17 cellular contexts compared by ENCODE assay signal in genomic region chr4:110793381-110793801, GRCh38.
A peak's percentile ranks its signal among the peaks of the same experiment; 100 is the strongest.
DNase-seq lines count a peak whose midpoint lies in the region; TF ChIP-seq lines count a peak whose summit lies in the region.
"Had no signal": no experiment of that assay in that cellular context is flagged by ENCODE, and none has a peak within 500 bp of the region (broad histone marks: within the 10 kb centered on the region; RNA-seq: fewer than 3 reads in every experiment).

No MANE protein-coding gene starts in this region.

- H3K9me3 Mint-ChIP-seq in neural progenitor cell: no peaks in the 10 kb centered on the region
- H3K9me3 Mint-ChIP-seq: activated naive CD8-positive, alpha-beta T cell treated with anti-CD3 and anti-CD28 coated beads, Interleukin-2, amount 50 U/mL, for 24 hours; activated T-helper 17 cell treated with anti-CD3 and anti-CD28 coated beads, Interleukin-2, amount 50 U/mL, for 72 hours; H9 had no signal

- H3K9ac ChIP-seq in neural progenitor cell (no peak overlapping the region), Karpas-422 (ENCODE audit: low read length) (no peak overlapping the region)

- no peak overlapping the region for H2AFZ ChIP-seq in neural progenitor cell (replicated peaks)
- H2AFZ ChIP-seq in Karpas-422 (ENCODE audit: low read length): no peak overlapping the region

- no peaks in the 10 kb centered on the region for H4K20me1 ChIP-seq in neural progenitor cell (ENCODE audit: low read depth)
- no peaks in the 10 kb centered on the region for H4K20me1 ChIP-seq in Karpas-422 (ENCODE audit: insufficient read depth, low read depth, low read length)

- H3K79me2 ChIP-seq in neural progenitor cell (ENCODE audit: low read depth) (no peaks in the 10 kb centered on the region), Karpas-422 (ENCODE audit: low read length) (no peaks in the 10 kb centered on the region)

- peak overlapping the region; percentile 88 for H3K27ac ChIP-seq in neural progenitor cell
- H3K27ac ChIP-seq in Karpas-422 (ENCODE audit: low read length): no peak overlapping the region
- H3K27ac ChIP-seq: esophagus squamous epithelium, right atrium auricular region, upper lobe of right lung had no signal

- peaks cover 25% of the 10 kb centered on the region for H3K4me1 Mint-ChIP-seq in neural progenitor cell
- H3K4me1 Mint-ChIP-seq: activated naive CD8-positive, alpha-beta T cell treated with anti-CD3 and anti-CD28 coated beads, Interleukin-2, amount 50 U/mL, for 24 hours; activated T-helper 17 cell treated with anti-CD3 and anti-CD28 coated beads, Interleukin-2, amount 50 U/mL, for 72 hours; central memory CD8-positive, alpha-beta T cell had no signal

- H3K4me3 Mint-ChIP-seq in neural progenitor cell: no peak overlapping the region
- H3K4me3 Mint-ChIP-seq: activated naive CD8-positive, alpha-beta T cell treated with anti-CD3 and anti-CD28 coated beads, Interleukin-2, amount 50 U/mL, for 24 hours; activated T-helper 17 cell treated with anti-CD3 and anti-CD28 coated beads, Interleukin-2, amount 50 U/mL, for 72 hours; central memory CD8-positive, alpha-beta T cell had no signal

- H3K4me2 ChIP-seq in neural progenitor cell (peak overlapping the region; percentile 73), Karpas-422 (ENCODE audit: low read depth, low read length, poor library complexity, severe bottlenecking) (no peak overlapping the region)

- no peak for TF ChIP-seq CTCF in neural progenitor cell (IDR thresholded peaks at IDR 0.05)

- H3K27me3 ChIP-seq in MG63: no peaks in the 10 kb centered on the region
- no peaks in the 10 kb centered on the region for H3K27me3 ChIP-seq in neural progenitor cell
- H3K27me3 ChIP-seq in Karpas-422 (ENCODE audit: low read length): no peaks in the 10 kb centered on the region
- H3K27me3 ChIP-seq: esophagus squamous epithelium, right atrium auricular region, upper lobe of right lung had no signal

- H3K36me3 Mint-ChIP-seq in neural progenitor cell: no peaks in the 10 kb centered on the region

- peaks cover 22% of the 10 kb centered on the region for H3F3A ChIP-seq in neural progenitor cell (ENCODE audit: low read depth)

- H3K36me3 ChIP-seq in MG63 (no peaks in the 10 kb centered on the region), neural progenitor cell (no peaks in the 10 kb centered on the region), Karpas-422 (ENCODE audit: insufficient read depth, low read length) (no peaks in the 10 kb centered on the region)
- H3K36me3 ChIP-seq: esophagus squamous epithelium, right atrium auricular region, upper lobe of right lung had no signal

- H3K4me3 ChIP-seq in MG63 (no peak overlapping the region), neural progenitor cell (no peak overlapping the region), Karpas-422 (ENCODE audit: low read length) (no peak overlapping the region)
- H3K4me3 ChIP-seq: esophagus squamous epithelium, right atrium auricular region, upper lobe of right lung had no signal

- H3K9me2 ChIP-seq in Karpas-422 (replicated peaks; ENCODE audit: insufficient read depth, low read length): no peaks in the 10 kb centered on the region

- H3K9me3 ChIP-seq in MG63 (no peaks in the 10 kb centered on the region), neural progenitor cell (ENCODE audit: low read depth) (no peaks in the 10 kb centered on the region), Karpas-422 (ENCODE audit: low read length) (no peaks in the 10 kb centered on the region)
- H3K9me3 ChIP-seq: esophagus squamous epithelium, right atrium auricular region, upper lobe of right lung had no signal

- no peak overlapping the region for H3K27ac Mint-ChIP-seq in neural progenitor cell
- H3K27ac Mint-ChIP-seq: activated naive CD8-positive, alpha-beta T cell treated with anti-CD3 and anti-CD28 coated beads, Interleukin-2, amount 50 U/mL, for 24 hours; activated T-helper 17 cell treated with anti-CD3 and anti-CD28 coated beads, Interleukin-2, amount 50 U/mL, for 72 hours had no signal

- H3K4me1 ChIP-seq in neural progenitor cell (peaks cover 61% of the 10 kb centered on the region), Karpas-422 (ENCODE audit: low read length) (no peaks in the 10 kb centered on the region)
- H3K4me1 ChIP-seq: esophagus squamous epithelium, right atrium auricular region, upper lobe of right lung had no signal

- peaks cover 3% of the 10 kb centered on the region for H3K27me3 Mint-ChIP-seq in neural progenitor cell (ENCODE audit: insufficient read depth, low read depth)
- H3K27me3 Mint-ChIP-seq: activated T-helper 17 cell treated with anti-CD3 and anti-CD28 coated beads, Interleukin-2, amount 50 U/mL, for 72 hours; central memory CD8-positive, alpha-beta T cell had no signal

- DNase-seq in GM03348 (ENCODE audit: low spot score) (peak; percentile 4), MG63 (peak; percentile 7), fibroblast of peridontal ligament (ENCODE audit: extremely low read depth) (peak; percentile 10), neural progenitor cell (ENCODE audit: low spot score) (peak; percentile 43), NCI-H2081 (lab: John Stamatoyannopoulos, UW) (no peak), NCI-H1694 (lab: John Stamatoyannopoulos, UW) (no peak), Karpas-422 (no peak)
- DNase-seq in stimulated activated CD4-positive, alpha-beta T cell treated with anti-CD3 and anti-CD28 coated beads, Interleukin-15, amount 100 ng/mL, for 24 hours: no peak
- DNase-seq: activated naive CD8-positive, alpha-beta T cell treated with anti-CD3 and anti-CD28 coated beads, Interleukin-2, amount 50 U/mL, for 24 hours; effector CD4-positive, alpha-beta T cell; esophagus squamous epithelium; H9; NCI-H1694 treated with DMSO at 0.1 percent for 48 hours; upper lobe of right lung had no signal

Comparison
In these comparisons a context has a peak if more than half of its experiments do, and no peak if none do; other contexts are left out.
1. DNase-seq: peak in GM03348 (single experiment), MG63 (single experiment), fibroblast of peridontal ligament (single experiment) and neural progenitor cell (single experiment); none in NCI-H2081 (0 of 2), NCI-H1694 (single experiment), stimulated activated CD4-positive, alpha-beta T cell treated with anti-CD3 and anti-CD28 coated beads, Interleukin-15, amount 100 ng/mL, for 24 hours (single experiment) and Karpas-422 (single experiment).